8 cellular contexts compared by ENCODE assay signal in genomic region chr9:91771027-91771426, GRCh38.
A peak's percentile ranks its signal among the peaks of the same experiment; 100 is the strongest.
DNase-seq lines count a peak whose midpoint lies in the region; ATAC-seq and TF ChIP-seq lines count a peak whose summit lies in the region.

No MANE protein-coding gene starts in this region.

- no peak overlapping the region for H3K4me3 Mint-ChIP-seq in dendritic cell treated with granulocyte-macrophage colony-stimulating factor and Interleukin-4, amounts not matched to agents 40 ng/mL and 50 ng/mL, for 4 days
- no peak overlapping the region for H3K4me3 Mint-ChIP-seq in natural killer cell treated with Interleukin-12 subunit alpha and Interleukin-12 subunit beta and Interleukin-15 and Interleukin-18, amount 100 ng/mL, for 72 hours

- H3K9me3 Mint-ChIP-seq in dendritic cell treated with granulocyte-macrophage colony-stimulating factor and Interleukin-4, amounts not matched to agents 40 ng/mL and 50 ng/mL, for 4 days = no peaks in the 10 kb centered on the region
- H3K9me3 Mint-ChIP-seq in natural killer cell treated with Interleukin-12 subunit alpha and Interleukin-12 subunit beta and Interleukin-15 and Interleukin-18, amount 100 ng/mL, for 72 hours = no peaks in the 10 kb centered on the region

- DNase-seq in BJ (ENCODE audit: low read depth) (peak; percentile 82), NB4 (ENCODE audit: low read depth) (peak; percentile 22), mucosa of gallbladder (ENCODE audit: low spot score) (peak; percentile 50), pons (ENCODE audit: low spot score) (no peak)
- no peak for DNase-seq in natural killer cell treated with Interleukin-12 subunit alpha and Interleukin-12 subunit beta and Interleukin-15 and Interleukin-18, amount 100 ng/mL, for 72 hours (ENCODE audit: low spot score)

- H3K27me3 ChIP-seq in BJ (ENCODE audit: control insufficient read depth, insufficient read depth, low read length) = peaks cover 7% of the 10 kb centered on the region

- POLR2A ChIA-PET in BJ (lab: Charles Lee) = no interaction called here

- TF ChIP-seq CTCF in BJ (IDR thresholded peaks at IDR 0.05; ENCODE audit: insufficient read depth, low read depth, low read length) = peak; percentile 73
- peak; percentile 6 for TF ChIP-seq CTCF in NB4 (IDR thresholded peaks at IDR 0.05; ENCODE audit: low read depth, low read length)

- H3K27ac Mint-ChIP-seq in dendritic cell treated with granulocyte-macrophage colony-stimulating factor and Interleukin-4, amounts not matched to agents 40 ng/mL and 50 ng/mL, for 4 days = peak overlapping the region; percentile 25
- H3K27ac Mint-ChIP-seq in natural killer cell treated with Interleukin-12 subunit alpha and Interleukin-12 subunit beta and Interleukin-15 and Interleukin-18, amount 100 ng/mL, for 72 hours = no peak overlapping the region

- intact Hi-C loops in dendritic cell treated with granulocyte-macrophage colony-stimulating factor and Interleukin-4, amounts not matched to agents 40 ng/mL and 50 ng/mL, for 4 days (cut with micrococcal nuclease) = loop anchor here (10.0 kb wide), 1 partner anchor 134 kb away; no protein-coding TSS in a partner anchor

- H3K36me3 Mint-ChIP-seq in dendritic cell treated with granulocyte-macrophage colony-stimulating factor and Interleukin-4, amounts not matched to agents 40 ng/mL and 50 ng/mL, for 4 days (ENCODE audit: low read depth) = no peaks in the 10 kb centered on the region
- no peaks in the 10 kb centered on the region for H3K36me3 Mint-ChIP-seq in natural killer cell treated with Interleukin-12 subunit alpha and Interleukin-12 subunit beta and Interleukin-15 and Interleukin-18, amount 100 ng/mL, for 72 hours

- no peaks in the 10 kb centered on the region for H3K36me3 ChIP-seq in BJ (ENCODE audit: control insufficient read depth, insufficient read depth, low read length)

- CTCF ChIA-PET in BJ (lab: Yijun Ruan, JAX) = interaction anchor here (0.7 to 7.7 kb wide), 19 partner anchors 11 to 856 kb away, joined by 3 to 77 read pairs (median 3); partner anchors contain the start of gene ROR2

- peaks cover 21% of the 10 kb centered on the region for H3K27me3 Mint-ChIP-seq in dendritic cell treated with granulocyte-macrophage colony-stimulating factor and Interleukin-4, amounts not matched to agents 40 ng/mL and 50 ng/mL, for 4 days
- peaks cover 31 to 43% of the 10 kb centered on the region in 2 donors for H3K27me3 Mint-ChIP-seq in natural killer cell treated with Interleukin-12 subunit alpha and Interleukin-12 subunit beta and Interleukin-15 and Interleukin-18, amount 100 ng/mL, for 72 hours

- H3K4me1 Mint-ChIP-seq in dendritic cell treated with granulocyte-macrophage colony-stimulating factor and Interleukin-4, amounts not matched to agents 40 ng/mL and 50 ng/mL, for 4 days (ENCODE audit: low read depth) = peaks cover 73% of the 10 kb centered on the region
- H3K4me1 Mint-ChIP-seq in natural killer cell treated with Interleukin-12 subunit alpha and Interleukin-12 subunit beta and Interleukin-15 and Interleukin-18, amount 100 ng/mL, for 72 hours (ENCODE audit: low read depth in 2 of 2) = no peaks in the 10 kb centered on the region

- H3K4me3 ChIP-seq in BJ (ENCODE audit: low read depth, low read length) (no peak overlapping the region), NB4 (ENCODE audit: low read depth, low read length) (no peak overlapping the region)

- TF ChIP-seq POLR2A in NB4 (IDR thresholded peaks at IDR 0.05; ENCODE audit: extremely low read depth, insufficient read length) = no peak

- no peak for ATAC-seq in GM19023 (IDR thresholded peaks at IDR 0.05; ENCODE audit: unreplicated experiment)
- no peak for ATAC-seq in HG03442 (IDR thresholded peaks at IDR 0.05; ENCODE audit: unreplicated experiment)
- no peak for ATAC-seq in natural killer cell treated with Interleukin-12 subunit alpha and Interleukin-12 subunit beta and Interleukin-15 and Interleukin-18, amount 100 ng/mL, for 72 hours

Comparison
In these comparisons a context has a peak if more than half of its experiments do, and no peak if none do; other contexts are left out.
1. DNase-seq: peak in BJ (single experiment), NB4 (single experiment) and mucosa of gallbladder (single experiment); none in pons (single experiment) and natural killer cell treated with Interleukin-12 subunit alpha and Interleukin-12 subunit beta and Interleukin-15 and Interleukin-18, amount 100 ng/mL, for 72 hours (single experiment).